Comparison of ENCODE assay signal across 26 cellular contexts in the genomic region with DNA sequence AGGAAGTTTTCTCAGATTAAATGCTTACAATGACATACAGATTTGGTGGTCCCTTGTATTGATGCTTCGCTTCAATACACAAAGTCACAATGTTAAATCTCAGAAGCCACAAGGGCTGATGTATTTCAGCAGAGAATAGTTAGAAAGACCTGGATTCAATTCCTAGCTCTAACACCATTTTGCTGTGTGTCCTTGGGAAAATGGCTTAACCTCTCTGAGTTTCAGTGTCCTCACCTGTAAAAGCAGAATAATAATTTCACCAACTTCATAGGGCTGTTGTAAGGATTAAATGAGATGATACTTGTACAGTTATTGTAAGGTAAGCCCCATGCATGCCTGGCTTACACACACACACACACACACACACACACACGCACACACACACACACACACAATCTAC.
"Had no signal": no experiment of that assay in that cellular context is flagged by ENCODE, and none has a peak within 500 bp of the region (broad histone marks: within the 10 kb centered on the region; RNA-seq: fewer than 3 reads in every experiment).

No MANE protein-coding gene starts in this region.

- FAIRE-seq: colon, endothelial cell of umbilical vein, islet of Langerhans, keratinocyte had no signal

- H3K27me3 ChIP-seq: dorsolateral prefrontal cortex, esophagus squamous epithelium, gastrocnemius medialis, heart right ventricle, left lung had no signal

- H3K4me1 ChIP-seq: esophagus squamous epithelium, gastrocnemius medialis, lower lobe of right lung had no signal

- H3K4me3 ChIP-seq: coronary artery, dorsolateral prefrontal cortex, esophagus squamous epithelium, gastrocnemius medialis, heart right ventricle, left lung, lower lobe of right lung, mucosa of descending colon had no signal

- H3K9me3 ChIP-seq: esophagus squamous epithelium, gastrocnemius medialis, mucosa of descending colon had no signal

- DNase-seq: dermis blood vessel endothelial cell; dorsolateral prefrontal cortex; effector CD4-positive, alpha-beta T cell; effector memory CD4-positive, alpha-beta T cell; erythroblast; esophagus squamous epithelium; foreskin fibroblast; foreskin melanocyte; gastrocnemius medialis; glutamatergic neuron; head of caudate nucleus; heart right ventricle; hippocampal formation; left cardiac atrium; left lung; left ventricle myocardium superior; lower lobe of right lung; mesenchymal stem cell; mucosa of descending colon had no signal

- ATAC-seq: esophagus mucosa, gastrocnemius medialis, heart right ventricle, left cardiac atrium, left lung, left ventricle myocardium superior, lower lobe of right lung, mucosa of descending colon had no signal

- H3K36me3 ChIP-seq: gastrocnemius medialis had no signal

- H3K27ac ChIP-seq: coronary artery, epithelial cell of prostate, esophagus squamous epithelium, gastrocnemius medialis, heart right ventricle, left lung, lower lobe of right lung had no signal
